1 cellular context compared by ENCODE assay signal in the genomic region with DNA sequence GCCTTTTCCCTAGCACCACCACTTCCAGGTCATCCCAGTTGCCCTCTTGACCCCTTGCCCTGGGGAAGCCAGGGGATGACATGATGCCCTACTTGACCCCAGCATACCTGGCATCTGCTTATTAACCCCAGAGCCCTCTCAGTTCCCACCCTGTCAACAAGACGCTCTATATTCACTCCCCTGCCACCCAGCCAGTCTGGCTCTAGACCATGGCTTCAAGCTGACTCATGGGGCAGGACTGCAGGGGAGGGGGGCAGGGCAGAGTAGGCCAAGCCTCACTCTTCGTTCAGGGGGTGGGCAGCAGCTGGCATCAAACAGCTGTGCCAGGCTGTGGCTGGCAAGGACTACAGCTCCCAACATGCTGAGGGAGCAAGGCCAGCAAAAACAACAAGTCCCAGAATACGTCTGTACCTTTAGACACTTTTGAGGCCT.
TF ChIP-seq lines count a peak whose summit lies in the region.

No MANE protein-coding gene starts in this region.

TF ChIP-seq in H1, 55 proteins besides CTCF, POLR2A, EP300 and RAD21:
- TF ChIP-seq ATF2 (IDR thresholded peaks at IDR 0.05; ENCODE audit: low read length), result no peak
- TF ChIP-seq CHD2 (IDR thresholded peaks at IDR 0.05; ENCODE audit: low read length), result no peak
- TF ChIP-seq PHF8 (conservative IDR thresholded peaks at IDR 0.05; ENCODE audit: low read depth, low read length), result no peak
